27 cellular contexts compared by ENCODE assay signal in genomic region chr6:138562691-138563090, GRCh38.
"Had no signal": no experiment of that assay in that cellular context is flagged by ENCODE, and none has a peak within 500 bp of the region (broad histone marks: within the 10 kb centered on the region; RNA-seq: fewer than 3 reads in every experiment).

No MANE protein-coding gene starts in this region.

- DNase-seq: colonic mucosa; dermis blood vessel endothelial cell; effector memory CD4-positive, alpha-beta T cell; foreskin keratinocyte; heart left ventricle; kidney; naive thymus-derived CD8-positive, alpha-beta T cell; nephron progenitor cell; nucleus accumbens; ovary; posterior cingulate gyrus; psoas muscle; right cardiac atrium; sigmoid colon; stimulated activated CD4-positive, alpha-beta T cell treated with anti-CD3 and anti-CD28 coated beads, Interleukin-2, amount 100 ng/mL, for 24 hours; stimulated activated CD4-positive, alpha-beta T cell treated with anti-CD3 and anti-CD28 coated beads, Interleukin-4, amount 100 ng/mL, for 24 hours; stimulated activated naive CD8-positive, alpha-beta T cell treated with anti-CD3 and anti-CD28 coated beads, Interleukin-15, Interleukin-2, amounts not matched to agents 100 U/mL and 50 U/mL, for 24 hours; substantia nigra; testis; tibial artery had no signal

- H3K27ac ChIP-seq: colonic mucosa, esophagus muscularis mucosa, foreskin keratinocyte, gastroesophageal sphincter, heart left ventricle, ovary, psoas muscle, sigmoid colon, testis, tibial artery, vagina had no signal

- H3K36me3 ChIP-seq: colonic mucosa, esophagus muscularis mucosa, gastroesophageal sphincter, heart left ventricle, ovary, sigmoid colon, tibial artery, vagina had no signal

- FAIRE-seq: endothelial cell of umbilical vein, kidney had no signal

- H3K27me3 ChIP-seq: colonic mucosa, esophagus muscularis mucosa, foreskin keratinocyte, heart left ventricle, hepatocyte, ovary, sigmoid colon, testis, tibial artery, vagina had no signal

- H3K9me3 ChIP-seq: colonic mucosa, esophagus muscularis mucosa, gastroesophageal sphincter, heart left ventricle, ovary, psoas muscle, sigmoid colon, testis, tibial artery, vagina had no signal

- H3K4me3 ChIP-seq: colonic mucosa, esophagus muscularis mucosa, gastroesophageal sphincter, heart left ventricle, hepatocyte, ovary, psoas muscle, sigmoid colon, testis, tibial artery, vagina had no signal

- H3K4me1 ChIP-seq: colonic mucosa, esophagus muscularis mucosa, gastroesophageal sphincter, psoas muscle, sigmoid colon, testis, tibial artery, vagina had no signal

- ATAC-seq: foreskin keratinocyte; gastroesophageal sphincter; heart left ventricle; left lobe of liver; naive thymus-derived CD8-positive, alpha-beta T cell; psoas muscle; stimulated activated effector memory CD8-positive, alpha-beta T cell treated with anti-CD3 and anti-CD28 coated beads, Interleukin-12 subunit alpha, Interleukin-12 subunit beta, amount 100 ng/mL, for 72 hours; stimulated activated naive CD8-positive, alpha-beta T cell treated with anti-CD3 and anti-CD28 coated beads, Interleukin-15, Interleukin-2, amounts not matched to agents 100 U/mL and 50 U/mL, for 24 hours had no signal
